Comparison of ENCODE assay signal across 7 cellular contexts in the genomic region with DNA sequence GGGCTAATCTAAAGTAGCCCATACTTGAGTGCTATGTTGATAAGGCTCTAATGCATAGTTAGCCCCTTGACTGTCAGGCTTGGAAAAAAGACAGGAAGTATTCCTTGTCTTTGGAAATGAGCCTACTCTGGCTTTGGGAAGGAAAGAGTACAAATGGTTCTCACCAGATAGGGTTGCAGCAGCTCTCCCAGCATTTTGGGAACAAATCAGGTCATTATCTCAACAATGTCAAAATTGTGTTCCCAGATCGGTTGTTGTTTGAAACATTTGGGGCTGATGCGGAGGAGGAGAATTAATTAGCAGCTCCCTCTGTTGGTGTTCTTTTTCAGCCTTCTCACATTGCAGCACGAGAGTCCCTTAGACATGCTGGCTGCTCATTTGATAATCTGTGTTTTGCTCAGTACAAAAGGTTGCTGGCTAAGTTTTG.
DNase-seq lines count a peak whose midpoint lies in the region; ATAC-seq lines count a peak whose summit lies in the region.

No MANE protein-coding gene starts in this region.

- in situ Hi-C loops in KBM-7 (cut with MboI; ENCODE audit: low pct_unique_long_range_greater_than_20kb, low sequenced_read_pairs) = no loop called here

- no peak for ATAC-seq in HG03025 (IDR thresholded peaks at IDR 0.05; ENCODE audit: low FRiP score, unreplicated experiment)

- no peaks in the 10 kb centered on the region for H3K9me3 ChIP-seq in adipocyte (ENCODE audit: control insufficient read depth, low read length)

- H3K4me1 ChIP-seq in adipocyte (ENCODE audit: control insufficient read depth, insufficient read depth, low read length) = peaks cover 28% of the 10 kb centered on the region

- H3K36me3 ChIP-seq in adipocyte (ENCODE audit: control insufficient read depth, insufficient read depth, low read length, severe bottlenecking) = no peaks in the 10 kb centered on the region

- no peak overlapping the region for H3K9ac ChIP-seq in adipocyte (ENCODE audit: low read length)

- H3K4me3 ChIP-seq in adipocyte (ENCODE audit: low read length) = peak overlapping the region; percentile 22

- H3K27ac ChIP-seq in substantia nigra (ENCODE audit: low read depth, low read length, poor library complexity, severe bottlenecking) = peak overlapping the region; percentile 79

- DNase-seq in KBM-7 (peak; percentile 32), adipocyte (ENCODE audit: low read depth) (peak; percentile 46), iPS DF 4.7 (ENCODE audit: extremely low read depth, low spot score) (peak; percentile 9), substantia nigra (lab: John Stamatoyannopoulos, UW) (peak in 18 of 49 donors; percentile 7 to 68 (median 22)), DMS114 treated with DMSO at 0.1 percent for 48 hours (lab: John Stamatoyannopoulos, UW; ENCODE audit: unreplicated experiment) (no peak), HPDE6-E6E7 (ENCODE audit: extremely low spot score) (no peak)

- H3K27me3 ChIP-seq in adipocyte (replicated peaks; ENCODE audit: control insufficient read depth, insufficient read depth, low read length) = no peaks in the 10 kb centered on the region

Comparison
In these comparisons a context has a peak if more than half of its experiments do, and no peak if none do; other contexts are left out.
1. DNase-seq: peak in KBM-7 (single experiment), adipocyte (single experiment) and iPS DF 4.7 (single experiment); none in DMS114 treated with DMSO at 0.1 percent for 48 hours (single experiment) and HPDE6-E6E7 (single experiment).